In genomic region chr11:134561348-134561720, GRCh38 we compare ENCODE assay signal across 28 cellular contexts.
DNase-seq lines count a peak whose midpoint lies in the region; ATAC-seq and TF ChIP-seq lines count a peak whose summit lies in the region.
"Had no signal": no experiment of that assay in that cellular context is flagged by ENCODE, and none has a peak within 500 bp of the region (broad histone marks: within the 10 kb centered on the region; RNA-seq: fewer than 3 reads in every experiment).

No MANE protein-coding gene starts in this region.

- H3K9me3 ChIP-seq in SJCRH30 (replicated peaks): no peaks in the 10 kb centered on the region
- H3K9me3 ChIP-seq: gastroesophageal sphincter, neutrophil, right lobe of liver, transverse colon had no signal

- no peaks in the 10 kb centered on the region for H3K9me3 Mint-ChIP-seq in type B pancreatic cell
- H3K9me3 Mint-ChIP-seq: activated naive CD4-positive, alpha-beta T cell treated with anti-CD3 and anti-CD28 coated beads, Interleukin-2, amount 50 U/mL, for 24 hours; activated T-helper 17 cell treated with anti-CD3 and anti-CD28 coated beads, Interleukin-2, amount 50 U/mL, for 72 hours; brain; T-helper 1 cell treated with Interleukin-12 subunit alpha and Interleukin-12 subunit beta and Interleukin-4 antibody, amounts not matched to agents 30 μg/mL and 1 μg/mL, for 36 hours had no signal

- no peaks in the 10 kb centered on the region for H3K36me3 ChIP-seq in SJCRH30
- H3K36me3 ChIP-seq: gastroesophageal sphincter, neutrophil, right lobe of liver, transverse colon had no signal

- H3K27ac ChIP-seq in SJCRH30: peak overlapping the region; percentile 53
- H3K27ac ChIP-seq: gastroesophageal sphincter, hepatocyte, neutrophil, right lobe of liver, transverse colon had no signal

- ATAC-seq in left colon: no peak
- ATAC-seq: activated T-helper 17 cell treated with anti-CD3 and anti-CD28 coated beads, Interleukin-2, amount 50 U/mL, for 72 hours; gastroesophageal sphincter; HCT116 had no signal

- H3K36me3 Mint-ChIP-seq in type B pancreatic cell: no peaks in the 10 kb centered on the region
- H3K36me3 Mint-ChIP-seq: activated naive CD4-positive, alpha-beta T cell treated with anti-CD3 and anti-CD28 coated beads, Interleukin-2, amount 50 U/mL, for 24 hours; brain; CD4-positive, CD25-positive, alpha-beta regulatory T cell had no signal

- no peak overlapping the region for H3K4me3 Mint-ChIP-seq in type B pancreatic cell
- H3K4me3 Mint-ChIP-seq: activated naive CD4-positive, alpha-beta T cell treated with anti-CD3 and anti-CD28 coated beads, Interleukin-2, amount 50 U/mL, for 24 hours; activated T-helper 17 cell treated with anti-CD3 and anti-CD28 coated beads, Interleukin-2, amount 50 U/mL, for 72 hours; brain; CD4-positive, CD25-positive, alpha-beta regulatory T cell; T-helper 1 cell treated with Interleukin-12 subunit alpha and Interleukin-12 subunit beta and Interleukin-4 antibody, amounts not matched to agents 30 μg/mL and 1 μg/mL, for 36 hours had no signal

- no peaks in the 10 kb centered on the region for H3K27me3 ChIP-seq in SJCRH30
- H3K27me3 ChIP-seq: hepatocyte, neutrophil, right lobe of liver, transverse colon had no signal

- H3K27ac Mint-ChIP-seq in type B pancreatic cell: no peak overlapping the region
- H3K27ac Mint-ChIP-seq: activated naive CD4-positive, alpha-beta T cell treated with anti-CD3 and anti-CD28 coated beads, Interleukin-2, amount 50 U/mL, for 24 hours; activated T-helper 17 cell treated with anti-CD3 and anti-CD28 coated beads, Interleukin-2, amount 50 U/mL, for 72 hours; progenitor cell of endocrine pancreas; T-helper 1 cell treated with Interleukin-12 subunit alpha and Interleukin-12 subunit beta and Interleukin-4 antibody, amounts not matched to agents 30 μg/mL and 1 μg/mL, for 36 hours had no signal

- intact Hi-C loops in left colon (cut with DNase I, micrococcal nuclease): no loop called here

- H3K4me3 ChIP-seq in SJCRH30: no peak overlapping the region
- H3K4me3 ChIP-seq: gastroesophageal sphincter, hepatocyte, right lobe of liver, transverse colon had no signal

- DNase-seq in activated CD8-positive, alpha-beta memory T cell treated with anti-CD3 and anti-CD28 coated beads for 24 hours: peak; percentile 11
- no peak for DNase-seq in activated CD8-positive, alpha-beta memory T cell treated with anti-CD3 and anti-CD28 coated beads, Interleukin-2, amount 50 U/mL, for 48 hours
- DNase-seq in SJCRH30 (peak in 1 of 2 experiments; percentile 25), mesenteric fat pad (ENCODE audit: low spot score) (peak; percentile 79), type B pancreatic cell (ENCODE audit: extremely low spot score, unreplicated experiment) (peak; percentile 42), left colon (no peak), NCI-H2107 treated with DMSO at 0.1 percent for 48 hours (lab: John Stamatoyannopoulos, UW; ENCODE audit: unreplicated experiment) (no peak), NCI-H2171 (lab: John Stamatoyannopoulos, UW) (no peak)
- DNase-seq: activated CD4-positive, alpha-beta T cell treated with anti-CD3 and anti-CD28 coated beads, Interleukin-2, amount 50 U/mL, for 1 hour; activated CD4-positive, CD25-positive, alpha-beta regulatory T cell; amniotic stem cell; Calu3; CD4-positive, CD25-positive, alpha-beta regulatory T cell; cerebellar nuclear complex; IMR-90; NCI-H1694; stimulated activated CD4-positive, alpha-beta T cell treated with anti-CD3 and anti-CD28 coated beads, Interleukin-4, amount 100 ng/mL, for 4 hours; transverse colon had no signal

- TF ChIP-seq CTCF in type B pancreatic cell (conservative IDR thresholded peaks at IDR 0.05): no peak

- peaks cover 8% of the 10 kb centered on the region for H3K27me3 Mint-ChIP-seq in type B pancreatic cell
- H3K27me3 Mint-ChIP-seq: activated naive CD4-positive, alpha-beta T cell treated with anti-CD3 and anti-CD28 coated beads, Interleukin-2, amount 50 U/mL, for 24 hours; CD4-positive, CD25-positive, alpha-beta regulatory T cell had no signal

- peaks cover 4% of the 10 kb centered on the region for H3K4me1 Mint-ChIP-seq in type B pancreatic cell (ENCODE audit: unreplicated experiment)
- H3K4me1 Mint-ChIP-seq: activated naive CD4-positive, alpha-beta T cell treated with anti-CD3 and anti-CD28 coated beads, Interleukin-2, amount 50 U/mL, for 24 hours; activated T-helper 17 cell treated with anti-CD3 and anti-CD28 coated beads, Interleukin-2, amount 50 U/mL, for 72 hours; CD4-positive, CD25-positive, alpha-beta regulatory T cell had no signal

- H3K4me1 ChIP-seq in SJCRH30: peaks cover 32% of the 10 kb centered on the region
- H3K4me1 ChIP-seq: gastroesophageal sphincter, right lobe of liver, transverse colon had no signal

Comparison
In these comparisons a context has a peak if more than half of its experiments do, and no peak if none do; other contexts are left out.
1. DNase-seq: peak in activated CD8-positive, alpha-beta memory T cell treated with anti-CD3 and anti-CD28 coated beads for 24 hours (single experiment), mesenteric fat pad (single experiment) and type B pancreatic cell (single experiment); none in activated CD8-positive, alpha-beta memory T cell treated with anti-CD3 and anti-CD28 coated beads, Interleukin-2, amount 50 U/mL, for 48 hours (single experiment), left colon (0 of 2), NCI-H2107 treated with DMSO at 0.1 percent for 48 hours (single experiment) and NCI-H2171 (single experiment).